2 cellular contexts compared by ENCODE assay signal in genomic region chr1:56515898-56516538, GRCh38.
TF ChIP-seq lines count a peak whose summit lies in the region.

No MANE protein-coding gene starts in this region.

TF ChIP-seq in GM23338, 12 proteins besides CTCF, POLR2A, EP300 and RAD21 (continued from another document):
- TF ChIP-seq ZNF462 (CRISPR knock-in tag; IDR thresholded peaks at IDR 0.05) = no peak

TF ChIP-seq in WTC11, 78 proteins besides CTCF, POLR2A, EP300 and RAD21 (continued from another document):
- TF ChIP-seq, protein P1, sequence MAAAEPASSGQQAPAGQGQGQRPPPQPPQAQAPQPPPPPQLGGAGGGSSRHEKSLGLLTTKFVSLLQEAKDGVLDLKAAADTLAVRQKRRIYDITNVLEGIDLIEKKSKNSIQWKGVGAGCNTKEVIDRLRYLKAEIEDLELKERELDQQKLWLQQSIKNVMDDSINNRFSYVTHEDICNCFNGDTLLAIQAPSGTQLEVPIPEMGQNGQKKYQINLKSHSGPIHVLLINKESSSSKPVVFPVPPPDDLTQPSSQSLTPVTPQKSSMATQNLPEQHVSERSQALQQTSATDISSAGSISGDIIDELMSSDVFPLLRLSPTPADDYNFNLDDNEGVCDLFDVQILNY (CRISPR knock-in tag; IDR thresholded peaks at IDR 0.05) = no peak
- TF ChIP-seq KAT7 (CRISPR knock-in tag; IDR thresholded peaks at IDR 0.05; ENCODE audit: borderline replicate concordance) = no peak
- no peak for TF ChIP-seq GABPB1 (CRISPR knock-in tag; IDR thresholded peaks at IDR 0.05)
- TF ChIP-seq, protein P2, sequence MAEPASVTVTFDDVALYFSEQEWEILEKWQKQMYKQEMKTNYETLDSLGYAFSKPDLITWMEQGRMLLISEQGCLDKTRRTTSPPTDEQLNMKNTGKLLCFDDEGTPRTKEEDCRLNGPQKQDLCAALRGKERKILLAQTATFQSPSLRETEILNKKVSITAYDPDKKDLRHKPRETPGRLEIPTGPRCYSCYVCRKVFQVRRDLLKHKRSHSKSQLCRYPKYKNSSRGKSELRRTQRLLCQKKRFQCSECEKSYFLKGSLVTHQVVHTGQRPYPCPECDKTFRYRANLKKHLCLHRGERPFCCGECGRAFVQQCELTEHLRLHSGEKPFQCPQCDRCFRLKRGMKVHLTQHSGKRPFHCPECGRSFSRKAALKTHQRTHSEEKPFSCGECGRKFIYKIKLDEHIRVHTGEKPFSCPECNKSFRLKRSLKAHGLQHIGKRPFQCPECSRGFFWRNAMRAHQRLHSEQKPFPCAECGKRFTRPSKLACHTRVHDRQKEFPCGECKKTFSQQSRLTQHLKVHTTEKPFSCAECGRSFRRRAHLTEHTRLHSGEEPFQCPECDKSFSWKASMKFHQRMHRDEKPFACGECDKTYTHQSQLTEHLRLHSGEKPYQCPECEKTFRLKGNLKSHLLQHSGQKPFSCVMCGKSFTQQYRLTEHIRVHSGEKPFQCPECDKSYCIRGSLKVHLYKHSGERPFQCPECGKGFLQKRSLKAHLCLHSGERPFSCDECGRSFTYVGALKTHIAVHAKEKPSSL (CRISPR knock-in tag; conservative IDR thresholded peaks at IDR 0.05) = no peak
